Comparison of ENCODE assay signal across 8 cellular contexts in the genomic region with DNA sequence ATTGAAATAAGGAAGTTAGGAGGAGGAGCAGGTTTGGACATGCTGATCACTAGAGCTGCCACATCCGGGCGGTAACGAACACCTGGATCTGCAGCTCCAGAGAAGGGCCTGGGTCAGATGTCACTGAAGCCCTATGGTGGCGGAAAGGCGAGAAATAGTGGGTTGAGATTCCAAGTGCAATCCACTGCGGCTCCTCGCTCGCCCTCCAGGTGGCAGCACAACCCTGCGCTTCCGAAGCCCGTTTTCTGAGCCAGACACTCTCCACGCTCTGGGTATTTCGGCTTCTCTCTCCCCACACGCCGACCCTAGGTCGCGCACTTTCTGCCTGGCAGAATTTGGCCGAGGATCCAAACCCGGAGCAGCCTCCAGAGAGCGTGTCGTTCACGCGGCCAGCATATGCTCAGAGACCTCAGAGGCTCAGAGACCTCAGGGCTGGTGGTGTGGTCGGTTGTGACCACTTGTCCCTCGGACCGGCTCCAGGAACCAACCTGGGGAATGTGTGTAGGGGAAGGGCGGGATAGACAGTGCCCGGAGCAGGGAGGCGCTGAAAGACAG. TPM values are rescaled to one million over a fixed set of nuclear protein-coding genes. Genes with fewer than 3 reads are reported as not detected.
A peak's percentile ranks its signal among the peaks of the same experiment; 100 is the strongest.
DNase-seq lines count a peak whose midpoint lies in the region; ATAC-seq, FAIRE-seq and TF ChIP-seq lines count a peak whose summit lies in the region.

No MANE protein-coding gene starts in this region.

- DNase-seq in GM12891 (ENCODE audit: insufficient read length, low spot score), result peak; percentile 85
- DNase-seq in NCI-H510A treated with DMSO at 0.1 percent for 48 hours (lab: John Stamatoyannopoulos, UW), result peak; percentile 89
- DNase-seq in activated CD4-positive, alpha-beta T cell treated with anti-CD3 and anti-CD28 coated beads, Interleukin-2, amount 50 U/mL, for 24 hours (ENCODE audit: low read depth in 1 of 2, low spot score in 1 of 2), result peak; percentile 79 to 82
- DNase-seq in left lobe of liver (ENCODE audit: low spot score), result peak; percentile 85
- peak; percentile 81 for DNase-seq in stimulated activated CD4-positive, alpha-beta T cell treated with anti-CD3 and anti-CD28 coated beads, Interleukin-2, amount 100 ng/mL, for 4 hours (ENCODE audit: low read depth)
- no peak for DNase-seq in HuH-7.5 (ENCODE audit: low spot score)

- FAIRE-seq in GM12891 (lab: Jason Lieb, UNC), result peak; percentile 97

- H3K27me3 Mint-ChIP-seq in dendritic cell treated with granulocyte-macrophage colony-stimulating factor and Interleukin-4, amounts not matched to agents 40 ng/mL and 50 ng/mL, for 4 days, result peaks cover 75% of the 10 kb centered on the region

- H3K9me3 Mint-ChIP-seq in dendritic cell treated with granulocyte-macrophage colony-stimulating factor and Interleukin-4, amounts not matched to agents 40 ng/mL and 50 ng/mL, for 4 days, result no peaks in the 10 kb centered on the region

- peaks cover 47% of the 10 kb centered on the region for H3K4me1 Mint-ChIP-seq in dendritic cell treated with granulocyte-macrophage colony-stimulating factor and Interleukin-4, amounts not matched to agents 40 ng/mL and 50 ng/mL, for 4 days (ENCODE audit: low read depth)

- no peak for TF ChIP-seq POLR2A in GM12891 (IDR thresholded peaks at IDR 0.05; ENCODE audit: low read depth, low read length)

- H3K4me3 Mint-ChIP-seq in dendritic cell treated with granulocyte-macrophage colony-stimulating factor and Interleukin-4, amounts not matched to agents 40 ng/mL and 50 ng/mL, for 4 days, result peak overlapping the region; percentile 73

- H3K36me3 Mint-ChIP-seq in dendritic cell treated with granulocyte-macrophage colony-stimulating factor and Interleukin-4, amounts not matched to agents 40 ng/mL and 50 ng/mL, for 4 days (ENCODE audit: low read depth), result no peaks in the 10 kb centered on the region

- peak overlapping the region; percentile 46 for H3K27ac Mint-ChIP-seq in dendritic cell treated with granulocyte-macrophage colony-stimulating factor and Interleukin-4, amounts not matched to agents 40 ng/mL and 50 ng/mL, for 4 days

- intact Hi-C loops in dendritic cell treated with granulocyte-macrophage colony-stimulating factor and Interleukin-4, amounts not matched to agents 40 ng/mL and 50 ng/mL, for 4 days (cut with micrococcal nuclease), result loop anchor here (1.0 to 10.0 kb wide), 4 partner anchors 16 to 54 kb away; partner anchors contain the start of genes ACAP1, ELP5 and GABARAP

- peak; percentile 55 for ATAC-seq in HG03159 (IDR thresholded peaks at IDR 0.05; ENCODE audit: unreplicated experiment)
- peak; percentile 87 for ATAC-seq in left lobe of liver

TF ChIP-seq in GM12891, 5 proteins besides CTCF, POLR2A, EP300 and RAD21:
- TF ChIP-seq POU2F2 (IDR thresholded peaks at IDR 0.05; ENCODE audit: low read depth, low read length), result no peak
- no peak for TF ChIP-seq TAF1 (IDR thresholded peaks at IDR 0.05; ENCODE audit: low read depth, low read length)
- no peak for TF ChIP-seq SPI1 (IDR thresholded peaks at IDR 0.05; ENCODE audit: low read depth, low read length)
- TF ChIP-seq PAX5 (IDR thresholded peaks at IDR 0.05; ENCODE audit: insufficient read depth, low read length, severe bottlenecking), result peak; percentile 45
- TF ChIP-seq POLR2AphosphoS5 (IDR thresholded peaks at IDR 0.05; ENCODE audit: low read depth, low read length), result no peak

RNA-seq across cellular contexts. Expression of gene SLC2A4, which starts 0.9 kb away (rescaled TPM):
- polyA plus RNA-seq in GM12891 (2012; ENCODE audit: low read depth, missing spikeins), result not detected
- 0.48 TPM for total RNA-seq in left lobe of liver

RNA-seq across cellular contexts. Expression of gene YBX2, which starts 13.8 kb away (rescaled TPM):
- polyA plus RNA-seq in GM12891 (2012; ENCODE audit: low read depth, missing spikeins), result not detected
- total RNA-seq in left lobe of liver, result 0.81 TPM

RNA-seq across cellular contexts. Expression of gene CLDN7, which starts 18.3 kb away (rescaled TPM):
- polyA plus RNA-seq in GM12891 (2012; ENCODE audit: low read depth, missing spikeins), result 0.40 TPM
- 20.5 TPM for total RNA-seq in left lobe of liver

RNA-seq across cellular contexts. Expression of gene EIF5A, which starts 26.8 kb away (rescaled TPM):
- polyA plus RNA-seq in GM12891 (2012; ENCODE audit: low read depth, missing spikeins), result 646 TPM
- 242 TPM for total RNA-seq in left lobe of liver

RNA-seq across cellular contexts. Expression of gene ELP5, which starts 28.6 kb away (rescaled TPM):
- polyA plus RNA-seq in GM12891 (2012; ENCODE audit: low read depth, missing spikeins), result 57.9 TPM
- 27.5 TPM for total RNA-seq in left lobe of liver
